1 cellular context compared by ENCODE assay signal in the genomic region with DNA sequence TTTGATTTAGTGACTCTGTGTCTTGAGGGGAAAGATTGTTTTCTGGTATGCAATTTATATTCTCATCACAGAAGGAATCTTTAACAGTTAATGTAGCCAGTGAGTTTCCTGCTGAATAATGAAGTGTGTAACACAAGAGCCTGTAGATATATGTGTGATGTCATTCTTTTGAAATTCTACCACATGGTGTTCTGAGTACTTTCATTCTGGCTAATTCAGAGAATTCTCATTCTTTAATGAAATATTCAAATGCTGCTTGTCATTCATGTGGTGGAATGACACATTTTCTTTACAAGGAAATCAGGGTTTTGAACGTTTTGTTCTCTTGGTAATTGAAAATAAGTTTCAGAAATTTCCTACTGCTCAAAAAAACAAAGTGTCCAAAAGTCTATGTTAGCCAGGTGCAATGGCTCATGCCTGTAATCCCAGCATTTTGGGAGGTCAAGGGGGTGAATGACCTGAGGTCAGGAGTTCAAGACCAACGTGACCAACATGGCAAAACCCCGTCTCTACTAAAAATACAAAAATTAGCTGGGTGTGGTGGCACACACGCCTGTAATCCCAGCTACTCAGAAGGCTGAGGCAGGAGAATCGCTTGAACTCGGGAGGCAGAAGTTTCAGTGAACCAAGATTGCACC.
TF ChIP-seq lines count a peak whose summit lies in the region.

No MANE protein-coding gene starts in this region.

TF ChIP-seq in GM12878, 131 proteins besides CTCF, POLR2A, EP300 and RAD21 (continued from another document and continues in another):
- TF ChIP-seq, protein P1, sequence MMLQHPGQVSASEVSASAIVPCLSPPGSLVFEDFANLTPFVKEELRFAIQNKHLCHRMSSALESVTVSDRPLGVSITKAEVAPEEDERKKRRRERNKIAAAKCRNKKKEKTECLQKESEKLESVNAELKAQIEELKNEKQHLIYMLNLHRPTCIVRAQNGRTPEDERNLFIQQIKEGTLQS (IDR thresholded peaks at IDR 0.05; ENCODE audit: borderline replicate concordance, extremely low read depth, low read depth, low read length), result no peak
- TF ChIP-seq ZNF274 (IDR thresholded peaks at IDR 0.05; ENCODE audit: insufficient read depth, insufficient read length) (no peak), CBFB (IDR thresholded peaks at IDR 0.05; ENCODE audit: low read depth) (no peak), CHD2 (IDR thresholded peaks at IDR 0.05; ENCODE audit: borderline replicate concordance, low read depth, low read length) (no peak), ESRRA (IDR thresholded peaks at IDR 0.05; ENCODE audit: low read length) (no peak), STAT3 (IDR thresholded peaks at IDR 0.05; ENCODE audit: low read depth, low read length) (no peak), ZNF24 (IDR thresholded peaks at IDR 0.05) (no peak), TCF12 (IDR thresholded peaks at IDR 0.05; ENCODE audit: low read depth, low read length) (no peak), NR2C2 (IDR thresholded peaks at IDR 0.05; ENCODE audit: borderline replicate concordance, control insufficient read depth, insufficient read length, low read depth) (no peak), LARP7 (IDR thresholded peaks at IDR 0.05) (no peak), FOXK2 (IDR thresholded peaks at IDR 0.05) (no peak), ZNF207 (IDR thresholded peaks at IDR 0.05; ENCODE audit: borderline replicate concordance) (no peak), SMAD5 (IDR thresholded peaks at IDR 0.05; ENCODE audit: low read depth) (no peak), YBX1 (IDR thresholded peaks at IDR 0.05) (no peak), SRF (IDR thresholded peaks at IDR 0.05; ENCODE audit: low read depth in 2 of 2, low read length in 2 of 2) (no peak), BMI1 (IDR thresholded peaks at IDR 0.05; ENCODE audit: borderline replicate concordance) (no peak), SIN3A (IDR thresholded peaks at IDR 0.05; ENCODE audit: low read depth, low read length) (no peak), TARDBP (IDR thresholded peaks at IDR 0.05; ENCODE audit: borderline replicate concordance) (no peak), POLR2AphosphoS2 (IDR thresholded peaks at IDR 0.05; ENCODE audit: low read depth, low read length) (no peak), KDM1A (IDR thresholded peaks at IDR 0.05; ENCODE audit: borderline replicate concordance) (no peak), MYB (IDR thresholded peaks at IDR 0.05; ENCODE audit: borderline replicate concordance, low read depth, low read length) (no peak), EGR1 (IDR thresholded peaks at IDR 0.05; ENCODE audit: borderline replicate concordance in 1 of 2, low read depth in 2 of 2, low read length in 2 of 2) (no peak), SIX5 (IDR thresholded peaks at IDR 0.05; ENCODE audit: low read depth, low read length, severe bottlenecking) (no peak), NR2C1 (IDR thresholded peaks at IDR 0.05) (no peak), GATAD2B (conservative IDR thresholded peaks at IDR 0.05; ENCODE audit: low read depth) (no peak), RUNX3 (IDR thresholded peaks at IDR 0.05; ENCODE audit: low read length) (peak; percentile 59; the same call in 1 of the 2 replicates), FOS (IDR thresholded peaks at IDR 0.05; ENCODE audit: borderline replicate concordance, extremely low read depth, insufficient read length) (no peak)
- TF ChIP-seq, protein P2, sequence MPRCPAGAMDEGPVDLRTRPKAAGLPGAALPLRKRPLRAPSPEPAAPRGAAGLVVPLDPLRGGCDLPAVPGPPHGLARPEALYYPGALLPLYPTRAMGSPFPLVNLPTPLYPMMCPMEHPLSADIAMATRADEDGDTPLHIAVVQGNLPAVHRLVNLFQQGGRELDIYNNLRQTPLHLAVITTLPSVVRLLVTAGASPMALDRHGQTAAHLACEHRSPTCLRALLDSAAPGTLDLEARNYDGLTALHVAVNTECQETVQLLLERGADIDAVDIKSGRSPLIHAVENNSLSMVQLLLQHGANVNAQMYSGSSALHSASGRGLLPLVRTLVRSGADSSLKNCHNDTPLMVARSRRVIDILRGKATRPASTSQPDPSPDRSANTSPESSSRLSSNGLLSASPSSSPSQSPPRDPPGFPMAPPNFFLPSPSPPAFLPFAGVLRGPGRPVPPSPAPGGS (IDR thresholded peaks at IDR 0.05; ENCODE audit: borderline replicate concordance, insufficient read depth, low read depth, low read length, poor library complexity, severe bottlenecking), result no peak
- TF ChIP-seq, protein P3, sequence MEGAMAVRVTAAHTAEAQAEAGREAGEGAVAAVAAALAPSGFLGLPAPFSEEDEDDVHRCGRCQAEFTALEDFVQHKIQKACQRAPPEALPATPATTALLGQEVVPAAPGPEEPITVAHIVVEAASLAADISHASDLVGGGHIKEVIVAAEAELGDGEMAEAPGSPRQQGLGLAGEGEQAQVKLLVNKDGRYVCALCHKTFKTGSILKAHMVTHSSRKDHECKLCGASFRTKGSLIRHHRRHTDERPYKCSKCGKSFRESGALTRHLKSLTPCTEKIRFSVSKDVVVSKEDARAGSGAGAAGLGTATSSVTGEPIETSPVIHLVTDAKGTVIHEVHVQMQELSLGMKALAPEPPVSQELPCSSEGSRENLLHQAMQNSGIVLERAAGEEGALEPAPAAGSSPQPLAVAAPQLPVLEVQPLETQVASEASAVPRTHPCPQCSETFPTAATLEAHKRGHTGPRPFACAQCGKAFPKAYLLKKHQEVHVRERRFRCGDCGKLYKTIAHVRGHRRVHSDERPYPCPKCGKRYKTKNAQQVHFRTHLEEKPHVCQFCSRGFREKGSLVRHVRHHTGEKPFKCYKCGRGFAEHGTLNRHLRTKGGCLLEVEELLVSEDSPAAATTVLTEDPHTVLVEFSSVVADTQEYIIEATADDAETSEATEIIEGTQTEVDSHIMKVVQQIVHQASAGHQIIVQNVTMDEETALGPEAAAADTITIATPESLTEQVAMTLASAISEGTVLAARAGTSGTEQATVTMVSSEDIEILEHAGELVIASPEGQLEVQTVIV (IDR thresholded peaks at IDR 0.05; ENCODE audit: borderline replicate concordance, partially characterized antibody), result no peak
- TF ChIP-seq, protein P4, sequence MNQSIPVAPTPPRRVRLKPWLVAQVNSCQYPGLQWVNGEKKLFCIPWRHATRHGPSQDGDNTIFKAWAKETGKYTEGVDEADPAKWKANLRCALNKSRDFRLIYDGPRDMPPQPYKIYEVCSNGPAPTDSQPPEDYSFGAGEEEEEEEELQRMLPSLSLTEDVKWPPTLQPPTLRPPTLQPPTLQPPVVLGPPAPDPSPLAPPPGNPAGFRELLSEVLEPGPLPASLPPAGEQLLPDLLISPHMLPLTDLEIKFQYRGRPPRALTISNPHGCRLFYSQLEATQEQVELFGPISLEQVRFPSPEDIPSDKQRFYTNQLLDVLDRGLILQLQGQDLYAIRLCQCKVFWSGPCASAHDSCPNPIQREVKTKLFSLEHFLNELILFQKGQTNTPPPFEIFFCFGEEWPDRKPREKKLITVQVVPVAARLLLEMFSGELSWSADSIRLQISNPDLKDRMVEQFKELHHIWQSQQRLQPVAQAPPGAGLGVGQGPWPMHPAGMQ (IDR thresholded peaks at IDR 0.05; ENCODE audit: borderline replicate concordance), result no peak
- TF ChIP-seq, protein P5, sequence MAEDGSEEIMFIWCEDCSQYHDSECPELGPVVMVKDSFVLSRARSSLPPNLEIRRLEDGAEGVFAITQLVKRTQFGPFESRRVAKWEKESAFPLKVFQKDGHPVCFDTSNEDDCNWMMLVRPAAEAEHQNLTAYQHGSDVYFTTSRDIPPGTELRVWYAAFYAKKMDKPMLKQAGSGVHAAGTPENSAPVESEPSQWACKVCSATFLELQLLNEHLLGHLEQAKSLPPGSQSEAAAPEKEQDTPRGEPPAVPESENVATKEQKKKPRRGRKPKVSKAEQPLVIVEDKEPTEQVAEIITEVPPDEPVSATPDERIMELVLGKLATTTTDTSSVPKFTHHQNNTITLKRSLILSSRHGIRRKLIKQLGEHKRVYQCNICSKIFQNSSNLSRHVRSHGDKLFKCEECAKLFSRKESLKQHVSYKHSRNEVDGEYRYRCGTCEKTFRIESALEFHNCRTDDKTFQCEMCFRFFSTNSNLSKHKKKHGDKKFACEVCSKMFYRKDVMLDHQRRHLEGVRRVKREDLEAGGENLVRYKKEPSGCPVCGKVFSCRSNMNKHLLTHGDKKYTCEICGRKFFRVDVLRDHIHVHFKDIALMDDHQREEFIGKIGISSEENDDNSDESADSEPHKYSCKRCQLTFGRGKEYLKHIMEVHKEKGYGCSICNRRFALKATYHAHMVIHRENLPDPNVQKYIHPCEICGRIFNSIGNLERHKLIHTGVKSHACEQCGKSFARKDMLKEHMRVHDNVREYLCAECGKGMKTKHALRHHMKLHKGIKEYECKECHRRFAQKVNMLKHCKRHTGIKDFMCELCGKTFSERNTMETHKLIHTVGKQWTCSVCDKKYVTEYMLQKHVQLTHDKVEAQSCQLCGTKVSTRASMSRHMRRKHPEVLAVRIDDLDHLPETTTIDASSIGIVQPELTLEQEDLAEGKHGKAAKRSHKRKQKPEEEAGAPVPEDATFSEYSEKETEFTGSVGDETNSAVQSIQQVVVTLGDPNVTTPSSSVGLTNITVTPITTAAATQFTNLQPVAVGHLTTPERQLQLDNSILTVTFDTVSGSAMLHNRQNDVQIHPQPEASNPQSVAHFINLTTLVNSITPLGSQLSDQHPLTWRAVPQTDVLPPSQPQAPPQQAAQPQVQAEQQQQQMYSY (CRISPR knock-in tag; IDR thresholded peaks at IDR 0.05), result no peak
- TF ChIP-seq, protein P6, sequence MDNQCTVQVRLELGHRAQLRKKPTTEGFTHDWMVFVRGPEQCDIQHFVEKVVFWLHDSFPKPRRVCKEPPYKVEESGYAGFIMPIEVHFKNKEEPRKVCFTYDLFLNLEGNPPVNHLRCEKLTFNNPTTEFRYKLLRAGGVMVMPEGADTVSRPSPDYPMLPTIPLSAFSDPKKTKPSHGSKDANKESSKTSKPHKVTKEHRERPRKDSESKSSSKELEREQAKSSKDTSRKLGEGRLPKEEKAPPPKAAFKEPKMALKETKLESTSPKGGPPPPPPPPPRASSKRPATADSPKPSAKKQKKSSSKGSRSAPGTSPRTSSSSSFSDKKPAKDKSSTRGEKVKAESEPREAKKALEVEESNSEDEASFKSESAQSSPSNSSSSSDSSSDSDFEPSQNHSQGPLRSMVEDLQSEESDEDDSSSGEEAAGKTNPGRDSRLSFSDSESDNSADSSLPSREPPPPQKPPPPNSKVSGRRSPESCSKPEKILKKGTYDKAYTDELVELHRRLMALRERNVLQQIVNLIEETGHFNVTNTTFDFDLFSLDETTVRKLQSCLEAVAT (IDR thresholded peaks at IDR 0.05), result no peak
- TF ChIP-seq, protein P7, sequence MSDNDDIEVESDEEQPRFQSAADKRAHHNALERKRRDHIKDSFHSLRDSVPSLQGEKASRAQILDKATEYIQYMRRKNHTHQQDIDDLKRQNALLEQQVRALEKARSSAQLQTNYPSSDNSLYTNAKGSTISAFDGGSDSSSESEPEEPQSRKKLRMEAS (IDR thresholded peaks at IDR 0.05; ENCODE audit: low read depth, low read length), result no peak
- TF ChIP-seq, protein P8, sequence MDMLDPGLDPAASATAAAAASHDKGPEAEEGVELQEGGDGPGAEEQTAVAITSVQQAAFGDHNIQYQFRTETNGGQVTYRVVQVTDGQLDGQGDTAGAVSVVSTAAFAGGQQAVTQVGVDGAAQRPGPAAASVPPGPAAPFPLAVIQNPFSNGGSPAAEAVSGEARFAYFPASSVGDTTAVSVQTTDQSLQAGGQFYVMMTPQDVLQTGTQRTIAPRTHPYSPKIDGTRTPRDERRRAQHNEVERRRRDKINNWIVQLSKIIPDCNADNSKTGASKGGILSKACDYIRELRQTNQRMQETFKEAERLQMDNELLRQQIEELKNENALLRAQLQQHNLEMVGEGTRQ (IDR thresholded peaks at IDR 0.05; ENCODE audit: borderline replicate concordance, low read depth, low read length), result no peak
- TF ChIP-seq, protein P9, sequence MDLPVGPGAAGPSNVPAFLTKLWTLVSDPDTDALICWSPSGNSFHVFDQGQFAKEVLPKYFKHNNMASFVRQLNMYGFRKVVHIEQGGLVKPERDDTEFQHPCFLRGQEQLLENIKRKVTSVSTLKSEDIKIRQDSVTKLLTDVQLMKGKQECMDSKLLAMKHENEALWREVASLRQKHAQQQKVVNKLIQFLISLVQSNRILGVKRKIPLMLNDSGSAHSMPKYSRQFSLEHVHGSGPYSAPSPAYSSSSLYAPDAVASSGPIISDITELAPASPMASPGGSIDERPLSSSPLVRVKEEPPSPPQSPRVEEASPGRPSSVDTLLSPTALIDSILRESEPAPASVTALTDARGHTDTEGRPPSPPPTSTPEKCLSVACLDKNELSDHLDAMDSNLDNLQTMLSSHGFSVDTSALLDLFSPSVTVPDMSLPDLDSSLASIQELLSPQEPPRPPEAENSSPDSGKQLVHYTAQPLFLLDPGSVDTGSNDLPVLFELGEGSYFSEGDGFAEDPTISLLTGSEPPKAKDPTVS (IDR thresholded peaks at IDR 0.05; ENCODE audit: low read depth, low read length), result no peak
- TF ChIP-seq, protein P10, sequence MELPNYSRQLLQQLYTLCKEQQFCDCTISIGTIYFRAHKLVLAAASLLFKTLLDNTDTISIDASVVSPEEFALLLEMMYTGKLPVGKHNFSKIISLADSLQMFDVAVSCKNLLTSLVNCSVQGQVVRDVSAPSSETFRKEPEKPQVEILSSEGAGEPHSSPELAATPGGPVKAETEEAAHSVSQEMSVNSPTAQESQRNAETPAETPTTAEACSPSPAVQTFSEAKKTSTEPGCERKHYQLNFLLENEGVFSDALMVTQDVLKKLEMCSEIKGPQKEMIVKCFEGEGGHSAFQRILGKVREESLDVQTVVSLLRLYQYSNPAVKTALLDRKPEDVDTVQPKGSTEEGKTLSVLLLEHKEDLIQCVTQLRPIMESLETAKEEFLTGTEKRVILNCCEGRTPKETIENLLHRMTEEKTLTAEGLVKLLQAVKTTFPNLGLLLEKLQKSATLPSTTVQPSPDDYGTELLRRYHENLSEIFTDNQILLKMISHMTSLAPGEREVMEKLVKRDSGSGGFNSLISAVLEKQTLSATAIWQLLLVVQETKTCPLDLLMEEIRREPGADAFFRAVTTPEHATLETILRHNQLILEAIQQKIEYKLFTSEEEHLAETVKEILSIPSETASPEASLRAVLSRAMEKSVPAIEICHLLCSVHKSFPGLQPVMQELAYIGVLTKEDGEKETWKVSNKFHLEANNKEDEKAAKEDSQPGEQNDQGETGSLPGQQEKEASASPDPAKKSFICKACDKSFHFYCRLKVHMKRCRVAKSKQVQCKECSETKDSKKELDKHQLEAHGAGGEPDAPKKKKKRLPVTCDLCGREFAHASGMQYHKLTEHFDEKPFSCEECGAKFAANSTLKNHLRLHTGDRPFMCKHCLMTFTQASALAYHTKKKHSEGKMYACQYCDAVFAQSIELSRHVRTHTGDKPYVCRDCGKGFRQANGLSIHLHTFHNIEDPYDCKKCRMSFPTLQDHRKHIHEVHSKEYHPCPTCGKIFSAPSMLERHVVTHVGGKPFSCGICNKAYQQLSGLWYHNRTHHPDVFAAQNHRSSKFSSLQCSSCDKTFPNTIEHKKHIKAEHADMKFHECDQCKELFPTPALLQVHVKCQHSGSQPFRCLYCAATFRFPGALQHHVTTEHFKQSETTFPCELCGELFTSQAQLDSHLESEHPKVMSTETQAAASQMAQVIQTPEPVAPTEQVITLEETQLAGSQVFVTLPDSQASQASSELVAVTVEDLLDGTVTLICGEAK (IDR thresholded peaks at IDR 0.05; ENCODE audit: borderline replicate concordance), result no peak
